In the genomic region with DNA sequence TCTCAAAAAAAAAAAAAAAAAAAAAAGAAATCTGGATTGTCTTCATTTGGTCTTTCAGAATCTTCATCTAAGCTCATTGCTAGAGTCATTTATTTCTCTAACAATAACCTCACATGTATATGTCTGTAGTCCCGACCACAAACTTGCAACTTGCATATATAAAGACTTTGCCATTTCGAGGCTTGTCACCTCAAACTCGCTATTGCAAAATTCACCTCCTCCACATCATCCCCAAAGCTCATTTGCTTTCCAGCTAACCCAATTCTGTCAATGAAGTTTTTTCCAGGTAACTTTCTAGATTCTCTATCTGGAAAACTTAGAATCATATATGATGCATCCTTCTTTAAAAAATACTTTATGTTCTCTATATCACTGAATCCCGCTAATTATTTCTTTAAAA, we compare ENCODE assay signal across 11 cellular contexts.
"Had no signal": no experiment of that assay in that cellular context is flagged by ENCODE, and none has a peak within 500 bp of the region (broad histone marks: within the 10 kb centered on the region; RNA-seq: fewer than 3 reads in every experiment).

No MANE protein-coding gene starts in this region.

- H3K4me2 ChIP-seq: GM23338 had no signal

- H3K27ac ChIP-seq: GM23248 had no signal

- ATAC-seq: GM23338, HCT116 had no signal

- DNase-seq: GM23248, GOT3, H7, H9, HCEC 1CT, HFFc6 had no signal

- FAIRE-seq: H1, H54 had no signal

- H3K4me1 ChIP-seq: HAP-1 had no signal

- H3K4me3 ChIP-seq: GM23248, GM23338, HAP-1 had no signal

- H3K9me3 ChIP-seq: HAP-1 had no signal
